In genomic region chr18:79405781-79406575, GRCh38 we compare ENCODE assay signal across 8 cellular contexts. TPM values are rescaled to one million over a fixed set of nuclear protein-coding genes. Genes with fewer than 3 reads are reported as not detected.
A peak's percentile ranks its signal among the peaks of the same experiment; 100 is the strongest.
DNase-seq lines count a peak whose midpoint lies in the region; ATAC-seq and TF ChIP-seq lines count a peak whose summit lies in the region.

No MANE protein-coding gene starts in this region.

- H3K27ac ChIP-seq in ascending aorta (peak overlapping the region; percentile 14 to 52), temporal lobe (ENCODE audit: low read depth, low read length) (peak overlapping the region; percentile 52)

- intact Hi-C loops in ascending aorta (cut with DNase I) = no loop called here

- no peaks in the 10 kb centered on the region for H3K9me3 ChIP-seq in ascending aorta

- TF ChIP-seq CTCF in ascending aorta (IDR thresholded peaks at IDR 0.05) = no peak
- TF ChIP-seq CTCF in nephron progenitor cell (IDR thresholded peaks at IDR 0.05) = no peak

- no peak overlapping the region for H3K4me3 ChIP-seq in ascending aorta

- H3K36me3 ChIP-seq in ascending aorta = peaks cover 7 to 8% of the 10 kb centered on the region in 2 donors

- no peaks in the 10 kb centered on the region for H3K27me3 Mint-ChIP-seq in T-helper 2 cell treated with Interferon-gamma antibody and Interleukin-4, amounts not matched to agents 5 μg/mL and 100 μg/mL, for 36 hours (ENCODE audit: low read depth)
- peaks cover 5% of the 10 kb centered on the region for H3K27me3 Mint-ChIP-seq in nephron progenitor cell (ENCODE audit: low read depth, poor library complexity)

- peak overlapping the region; percentile 99 for H3K27ac Mint-ChIP-seq in T-helper 2 cell treated with Interferon-gamma antibody and Interleukin-4, amounts not matched to agents 5 μg/mL and 100 μg/mL, for 36 hours
- H3K27ac Mint-ChIP-seq in nephron progenitor cell = peak overlapping the region; percentile 86

- H3K9me3 Mint-ChIP-seq in T-helper 2 cell treated with Interferon-gamma antibody and Interleukin-4, amounts not matched to agents 5 μg/mL and 100 μg/mL, for 36 hours = no peaks in the 10 kb centered on the region
- peaks cover 4% of the 10 kb centered on the region for H3K9me3 Mint-ChIP-seq in nephron progenitor cell

- peak; percentile 83 for DNase-seq in T-helper 2 cell treated with Interferon-gamma antibody and Interleukin-4, amounts not matched to agents 5 μg/mL and 100 μg/mL, for 36 hours (ENCODE audit: low spot score)
- DNase-seq in ascending aorta (ENCODE audit: low spot score in 2 of 2) (peak; percentile 73 to 85), nephron progenitor cell (no peak), NCI-H524 (lab: John Stamatoyannopoulos, UW) (no peak), NCI-H2227 treated with DMSO at 0.1 percent for 48 hours (lab: John Stamatoyannopoulos, UW) (no peak)

- peaks cover 46% of the 10 kb centered on the region for H3K4me1 Mint-ChIP-seq in T-helper 2 cell treated with Interferon-gamma antibody and Interleukin-4, amounts not matched to agents 5 μg/mL and 100 μg/mL, for 36 hours (ENCODE audit: low read depth)
- H3K4me1 Mint-ChIP-seq in nephron progenitor cell = peaks cover 56% of the 10 kb centered on the region

- peaks cover 21% of the 10 kb centered on the region for H3K36me3 Mint-ChIP-seq in T-helper 2 cell treated with Interferon-gamma antibody and Interleukin-4, amounts not matched to agents 5 μg/mL and 100 μg/mL, for 36 hours (ENCODE audit: low read depth)
- H3K36me3 Mint-ChIP-seq in nephron progenitor cell (ENCODE audit: low read depth) = peaks cover 17% of the 10 kb centered on the region

- H3K27me3 ChIP-seq in ascending aorta = no peaks in the 10 kb centered on the region

- peaks cover 5 to 14% of the 10 kb centered on the region in 2 donors for H3K4me1 ChIP-seq in ascending aorta

- ATAC-seq in GM18511 (IDR thresholded peaks at IDR 0.05; ENCODE audit: unreplicated experiment) (peak; percentile 88), HG02885 (IDR thresholded peaks at IDR 0.05; ENCODE audit: poor library complexity, unreplicated experiment) (peak; percentile 79)

- H3K4me3 Mint-ChIP-seq in T-helper 2 cell treated with Interferon-gamma antibody and Interleukin-4, amounts not matched to agents 5 μg/mL and 100 μg/mL, for 36 hours = peak overlapping the region; percentile 90
- H3K4me3 Mint-ChIP-seq in nephron progenitor cell = no peak overlapping the region

RNA-seq across cellular contexts. Expression of gene NFATC1, which starts 10.2 kb away (rescaled TPM):
- total RNA-seq in ascending aorta (64.1 TPM), temporal lobe (0.49 TPM)

Comparison
In these comparisons a context has a peak if more than half of its experiments do, and no peak if none do; other contexts are left out.
1. DNase-seq: peak in T-helper 2 cell treated with Interferon-gamma antibody and Interleukin-4, amounts not matched to agents 5 μg/mL and 100 μg/mL, for 36 hours (single experiment) and ascending aorta (2 of 2); none in nephron progenitor cell (single experiment), NCI-H524 (0 of 2) and NCI-H2227 treated with DMSO at 0.1 percent for 48 hours (single experiment).
2. RNA of gene NFATC1, which starts 10.2 kb away (total RNA-seq): 64.1 TPM in ascending aorta (single experiment); 0.49 TPM in temporal lobe (single experiment); every median in the first group is over 10 times any median in the second.